1 cellular context compared by ENCODE assay signal in genomic region chr12:68402422-68402821, GRCh38.
A peak's percentile ranks its signal among the peaks of the same experiment; 100 is the strongest.
TF ChIP-seq lines count a peak whose summit lies in the region.

No MANE protein-coding gene starts in this region.

TF ChIP-seq in liver, 16 proteins besides CTCF, POLR2A, EP300 and RAD21 (continued from another document):
- TF ChIP-seq FOXA2 (IDR thresholded peaks at IDR 0.05), result no peak
- peak; percentile 48 to 60 for TF ChIP-seq HNF4A (conservative IDR thresholded peaks at IDR 0.05)
- no peak for TF ChIP-seq GABPA (IDR thresholded peaks at IDR 0.05 in 1 of 2, conservative IDR thresholded peaks at IDR 0.05 in 1 of 2)
- TF ChIP-seq HNF4G (IDR thresholded peaks at IDR 0.05), result no peak
- TF ChIP-seq RXRA (IDR thresholded peaks at IDR 0.05), result peak; percentile 78 to 84
